Comparison of ENCODE assay signal across 11 cellular contexts in the genomic region with DNA sequence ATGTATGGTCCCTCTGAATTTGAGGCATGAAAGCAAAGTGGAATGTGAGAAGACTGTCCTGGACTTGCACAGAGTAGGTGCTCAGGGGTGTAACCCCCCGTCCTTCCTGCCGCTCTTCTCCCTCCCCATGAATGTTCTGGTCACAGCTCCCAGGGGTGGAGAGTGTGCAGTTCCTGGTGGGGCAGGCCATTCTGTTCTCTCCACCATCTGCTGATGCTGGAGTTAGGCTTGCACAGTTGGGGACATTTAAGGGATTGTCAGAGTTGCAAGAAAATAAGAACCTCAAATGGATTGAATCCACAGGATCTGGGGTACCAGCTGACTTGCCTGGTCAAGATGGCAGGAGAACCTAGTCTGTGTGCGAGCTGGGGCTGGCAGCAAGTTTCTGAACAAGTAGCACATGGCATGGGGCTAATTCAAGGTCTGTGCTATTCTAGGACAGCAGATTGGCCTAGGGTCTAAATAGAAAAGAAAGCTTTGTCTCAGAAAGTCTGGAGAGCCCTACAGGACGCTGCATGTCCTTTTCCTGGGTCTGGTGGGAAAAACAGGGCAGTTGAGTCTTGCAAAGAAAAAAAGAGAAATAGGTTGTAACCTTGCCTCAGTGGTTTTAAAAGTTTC.
DNase-seq lines count a peak whose midpoint lies in the region; ATAC-seq and TF ChIP-seq lines count a peak whose summit lies in the region.
"Had no signal": no experiment of that assay in that cellular context is flagged by ENCODE, and none has a peak within 500 bp of the region (broad histone marks: within the 10 kb centered on the region; RNA-seq: fewer than 3 reads in every experiment).

No MANE protein-coding gene starts in this region.

- TF ChIP-seq CTCF in ascending aorta (IDR thresholded peaks at IDR 0.05) (no peak), sigmoid colon (IDR thresholded peaks at IDR 0.05) (no peak)

- peaks cover 0 to 10% (median 0%) of the 10 kb centered on the region in 11 experiments; a peak in 4 of 22 replicates for H3K9me3 ChIP-seq in BLaER1 treated with 17β-estradiol and CSF1 and Interleukin-3, amounts not matched to agents 10 nM and 100 nM (replicated peaks in 1 of 11)
- no peaks in the 10 kb centered on the region for H3K9me3 ChIP-seq in ascending aorta
- H3K9me3 ChIP-seq in right cardiac atrium (ENCODE audit: control insufficient read depth, low read length), result no peaks in the 10 kb centered on the region
- no peaks in the 10 kb centered on the region for H3K9me3 ChIP-seq in sigmoid colon
- no peaks in the 10 kb centered on the region for H3K9me3 ChIP-seq in aorta (ENCODE audit: control insufficient read depth, low read length)

- peak overlapping the region in 9 of 11 experiments; percentile 41 to 94 (median 83); a peak in 17 of 22 replicates for H3K27ac ChIP-seq in BLaER1 treated with 17β-estradiol and CSF1 and Interleukin-3, amounts not matched to agents 10 nM and 100 nM
- H3K27ac ChIP-seq in ascending aorta (peak overlapping the region; percentile 42 to 66), right cardiac atrium (ENCODE audit: low read length) (peak overlapping the region; percentile 14), sigmoid colon (peak overlapping the region; percentile 63 to 89 (median 81)), aorta (ENCODE audit: low read depth in 1 of 2, low read length in 2 of 2) (peak overlapping the region in 1 of 2 donors; percentile 15)

- H3K36me3 Mint-ChIP-seq in activated CD4-positive, alpha-beta T cell treated with anti-CD3 and anti-CD28 coated beads, Interleukin-2, amount 10 ng/mL, durations not matched to agents 7 days and 5 days (ENCODE audit: low read depth), result no peaks in the 10 kb centered on the region

- peak overlapping the region in 9 of 11 experiments; percentile 6 to 90 (median 83); a peak in 17 of 22 replicates for H3K4me2 ChIP-seq in BLaER1 treated with 17β-estradiol and CSF1 and Interleukin-3, amounts not matched to agents 10 nM and 100 nM

- H3K27ac Mint-ChIP-seq in activated CD4-positive, alpha-beta T cell treated with anti-CD3 and anti-CD28 coated beads, Interleukin-2, amount 10 ng/mL, durations not matched to agents 7 days and 5 days, result no peak overlapping the region
- H3K27ac Mint-ChIP-seq: activated B cell treated with CpG ODN at 0.5 μM for 24 hours had no signal

- intact Hi-C loops in ascending aorta (cut with DNase I) (loop anchor here (5.0 kb wide), 2 partner anchors 53 to 208 kb away; no protein-coding TSS in a partner anchor), right cardiac atrium (cut with DNase I) (no loop called here), sigmoid colon (cut with DNase I) (loop anchor here (2.0 kb wide), 1 partner anchor 30 kb away; no protein-coding TSS in a partner anchor), aorta (cut with DNase I) (loop anchor here in 1 of 2 donors (5.0 kb wide), 1 partner anchor 92 kb away; no protein-coding TSS in a partner anchor)

- H3K4me1 ChIP-seq in BLaER1 treated with 17β-estradiol and CSF1 and Interleukin-3, amounts not matched to agents 10 nM and 100 nM, result peaks cover 0 to 89% (median 54%) of the 10 kb centered on the region in 10 experiments; a peak in 18 of 20 replicates
- H3K4me1 ChIP-seq in ascending aorta (peaks cover 14 to 35% of the 10 kb centered on the region in 2 donors), right cardiac atrium (ENCODE audit: control insufficient read depth, insufficient read depth, low read length) (peaks cover 11% of the 10 kb centered on the region), sigmoid colon (peaks cover 0 to 57% (median 55%) of the 10 kb centered on the region in 4 donors), aorta (ENCODE audit: control insufficient read depth in 1 of 2, insufficient read depth in 2 of 2, low read length in 2 of 2) (peaks cover 3 to 14% of the 10 kb centered on the region in 2 donors)

- no peak overlapping the region for H3K4me3 Mint-ChIP-seq in activated CD4-positive, alpha-beta T cell treated with anti-CD3 and anti-CD28 coated beads, Interleukin-2, amount 10 ng/mL, durations not matched to agents 7 days and 5 days
- H3K4me3 Mint-ChIP-seq: activated B cell treated with CpG ODN at 0.5 μM for 24 hours had no signal

- peak overlapping the region in 5 of 11 experiments; percentile 35 to 74 (median 57); a peak in 6 of 22 replicates for H3K9ac ChIP-seq in BLaER1 treated with 17β-estradiol and CSF1 and Interleukin-3, amounts not matched to agents 10 nM and 100 nM

- no peaks in the 10 kb centered on the region for H3K9me3 Mint-ChIP-seq in activated CD4-positive, alpha-beta T cell treated with anti-CD3 and anti-CD28 coated beads, Interleukin-2, amount 10 ng/mL, durations not matched to agents 7 days and 5 days
- H3K9me3 Mint-ChIP-seq: activated B cell treated with CpG ODN at 0.5 μM for 24 hours had no signal

- peak in 1 of 4 donors; percentile 71 for TF ChIP-seq EP300 in sigmoid colon (IDR thresholded peaks at IDR 0.05)

- WGBS in right cardiac atrium, result 72% methylated on average over 4 of the region's 4 CpGs
- WGBS in sigmoid colon, 2 donors, result 71 to 82% methylated on average over 4 of the region's 4 CpGs
- WGBS in aorta, 2 donors, result 66 to 68% methylated on average over 4 of the region's 4 CpGs

- H4K20me1 ChIP-seq in BLaER1 treated with 17β-estradiol and CSF1 and Interleukin-3, amounts not matched to agents 10 nM and 100 nM, result no peaks in the 10 kb centered on the region

- POLR2A ChIA-PET in activated CD4-positive, alpha-beta T cell treated with anti-CD3 and anti-CD28 coated beads, Interleukin-2, amount 10 ng/mL, durations not matched to agents 7 days and 5 days (lab: Charles Lee), result no interaction called here

- DNase-seq in ascending aorta (ENCODE audit: low spot score in 2 of 2), result no peak
- DNase-seq in right cardiac atrium, result no peak
- DNase-seq in sigmoid colon, result no peak
- DNase-seq in ureter (ENCODE audit: low spot score), result no peak
- no peak for DNase-seq in activated CD4-positive, alpha-beta T cell treated with anti-CD3 and anti-CD28 coated beads, Interleukin-2, amount 10 ng/mL, durations not matched to agents 7 days and 5 days
- DNase-seq in SHP77 (lab: John Stamatoyannopoulos, UW), result no peak
- no peak for DNase-seq in aorta
- DNase-seq: activated B cell treated with CpG ODN at 0.5 μM for 24 hours; activated effector memory CD4-positive, alpha-beta T cell treated with Interleukin-2 at 50 U/mL for 16 hours; NCI-H2171 treated with DMSO at 0.1 percent for 48 hours had no signal

- peaks cover 0 to 9% (median 0%) of the 10 kb centered on the region in 11 experiments; a peak in 1 of 22 replicates for H3K36me3 ChIP-seq in BLaER1 treated with 17β-estradiol and CSF1 and Interleukin-3, amounts not matched to agents 10 nM and 100 nM
- H3K36me3 ChIP-seq in ascending aorta (no peaks in the 10 kb centered on the region), sigmoid colon (no peaks in the 10 kb centered on the region), aorta (ENCODE audit: control insufficient read depth in 1 of 2, insufficient read depth in 2 of 2, low read length in 1 of 2) (no peaks in the 10 kb centered on the region)

- CTCF ChIA-PET in activated CD4-positive, alpha-beta T cell treated with anti-CD3 and anti-CD28 coated beads, Interleukin-2, amount 10 ng/mL, durations not matched to agents 7 days and 5 days (lab: Charles Lee), result no interaction called here

- ATAC-seq in right cardiac atrium (peak; percentile 19 to 40), aorta (ENCODE audit: low FRiP score) (no peak)

- peaks cover 9% of the 10 kb centered on the region for H3K27me3 Mint-ChIP-seq in activated CD4-positive, alpha-beta T cell treated with anti-CD3 and anti-CD28 coated beads, Interleukin-2, amount 10 ng/mL, durations not matched to agents 7 days and 5 days
- H3K27me3 Mint-ChIP-seq: activated B cell treated with CpG ODN at 0.5 μM for 24 hours had no signal

- H3K4me1 Mint-ChIP-seq in activated CD4-positive, alpha-beta T cell treated with anti-CD3 and anti-CD28 coated beads, Interleukin-2, amount 10 ng/mL, durations not matched to agents 7 days and 5 days, result no peaks in the 10 kb centered on the region

- no peaks in the 10 kb centered on the region for H3K27me3 ChIP-seq in BLaER1 treated with 17β-estradiol and CSF1 and Interleukin-3, amounts not matched to agents 10 nM and 100 nM
- H3K27me3 ChIP-seq in ascending aorta (no peaks in the 10 kb centered on the region), right cardiac atrium (ENCODE audit: control insufficient read depth, insufficient read depth) (no peaks in the 10 kb centered on the region), sigmoid colon (no peaks in the 10 kb centered on the region), aorta (ENCODE audit: control insufficient read depth in 1 of 2, insufficient read depth in 2 of 2, low read length in 1 of 2) (no peaks in the 10 kb centered on the region)

- H3K4me3 ChIP-seq in BLaER1 treated with 17β-estradiol and CSF1 and Interleukin-3, amounts not matched to agents 10 nM and 100 nM, result peak overlapping the region in 4 of 10 experiments; percentile 4 to 32 (median 20); a peak in 5 of 20 replicates
- H3K4me3 ChIP-seq in ascending aorta (no peak overlapping the region), right cardiac atrium (ENCODE audit: low read length) (no peak overlapping the region), sigmoid colon (no peak overlapping the region), aorta (ENCODE audit: low read length in 2 of 2) (no peak overlapping the region)

- TF ChIP-seq POLR2A in sigmoid colon (IDR thresholded peaks at IDR 0.05), result no peak

Comparison
In these comparisons a context has a peak if more than half of its experiments do, and no peak if none do; other contexts are left out.
1. intact Hi-C loops: an anchor here in ascending aorta (5.0 kb wide) and sigmoid colon (2.0 kb wide); none called in right cardiac atrium.